In the genomic region with DNA sequence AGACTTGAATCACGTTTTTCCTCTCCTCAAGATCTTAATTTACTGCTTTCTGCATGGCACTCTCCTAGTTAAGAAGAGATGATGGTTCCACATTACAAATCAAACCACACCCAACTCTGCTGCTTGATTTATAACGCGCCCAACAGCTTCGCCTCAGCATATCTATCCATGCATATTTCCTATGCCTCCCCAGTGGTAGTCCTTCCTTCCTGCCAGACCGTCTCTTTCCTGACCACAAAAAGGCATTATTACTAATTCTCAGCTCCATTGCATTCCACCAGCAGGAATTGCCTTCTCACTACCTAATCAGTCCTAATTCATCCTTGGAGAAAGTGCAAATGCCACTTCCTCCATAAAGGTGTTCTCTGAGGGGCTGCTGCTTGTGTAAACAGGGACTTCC, we compare ENCODE assay signal across 11 cellular contexts.
A peak's percentile ranks its signal among the peaks of the same experiment; 100 is the strongest.
DNase-seq lines count a peak whose midpoint lies in the region; ATAC-seq and TF ChIP-seq lines count a peak whose summit lies in the region.
"Had no signal": no experiment of that assay in that cellular context is flagged by ENCODE, and none has a peak within 500 bp of the region (broad histone marks: within the 10 kb centered on the region; RNA-seq: fewer than 3 reads in every experiment).

No MANE protein-coding gene starts in this region.

- H3K36me3 ChIP-seq in adipocyte (ENCODE audit: control insufficient read depth, insufficient read depth, low read length, severe bottlenecking), result no peaks in the 10 kb centered on the region
- H3K36me3 ChIP-seq in BE2C, result no peaks in the 10 kb centered on the region

- H3K27me3 ChIP-seq in adipocyte (replicated peaks; ENCODE audit: control insufficient read depth, insufficient read depth, low read length) (no peaks in the 10 kb centered on the region), BE2C (no peaks in the 10 kb centered on the region)

- no peak for ATAC-seq in GM21360 (IDR thresholded peaks at IDR 0.05; ENCODE audit: unreplicated experiment)

- H3K4me3 ChIP-seq in adipocyte (ENCODE audit: low read length), result peak overlapping the region; percentile 60
- H3K4me3 ChIP-seq in BE2C (ENCODE audit: low read depth, low read length), result no peak overlapping the region

- no peak for TF ChIP-seq CTCF in BE2C (IDR thresholded peaks at IDR 0.05; ENCODE audit: low read depth, low read length)

- DNase-seq in GM03348 (ENCODE audit: low spot score) (peak; percentile 82), HK-2 (ENCODE audit: unreplicated experiment) (peak; percentile 17), adipocyte (ENCODE audit: low read depth) (no peak), lung microvascular endothelial cell (ENCODE audit: low read depth in 2 of 2) (peak; percentile 84 to 90), BE2C (no peak), putamen (ENCODE audit: low spot score) (no peak)
- no peak for DNase-seq in stimulated activated CD4-positive, alpha-beta T cell treated with anti-CD3 and anti-CD28 coated beads, Interleukin-4, amount 100 ng/mL, for 24 hours
- DNase-seq: NCI-H1092 treated with DMSO at 0.1 percent for 48 hours, Right ventricle myocardium superior, trophoblast cell had no signal

- H3K9me3 ChIP-seq in adipocyte (ENCODE audit: control insufficient read depth, low read length), result no peaks in the 10 kb centered on the region
- no peaks in the 10 kb centered on the region; the same call in 1 of the 2 replicates for H3K9me3 ChIP-seq in BE2C

- no peak overlapping the region for H3K9ac ChIP-seq in adipocyte (ENCODE audit: low read length)

- H3K4me1 ChIP-seq in adipocyte (ENCODE audit: control insufficient read depth, insufficient read depth, low read length) (peaks cover 30% of the 10 kb centered on the region), BE2C (no peaks in the 10 kb centered on the region)

Comparison
In these comparisons a context has a peak if more than half of its experiments do, and no peak if none do; other contexts are left out.
1. DNase-seq: peak in GM03348 (single experiment), HK-2 (single experiment) and lung microvascular endothelial cell (2 of 2); none in adipocyte (single experiment), BE2C (single experiment), stimulated activated CD4-positive, alpha-beta T cell treated with anti-CD3 and anti-CD28 coated beads, Interleukin-4, amount 100 ng/mL, for 24 hours (single experiment) and putamen (single experiment).